Comparison of ENCODE assay signal across 8 cellular contexts in genomic region chr4:88158360-88159136, GRCh38. TPM values are rescaled to one million over a fixed set of nuclear protein-coding genes. Genes with fewer than 3 reads are reported as not detected.
DNase-seq lines count a peak whose midpoint lies in the region; ATAC-seq, FAIRE-seq and TF ChIP-seq lines count a peak whose summit lies in the region.

TSS of gene ABCG2 (minus strand) at chr4:88158639. CDS start at chr4:88139995, 18,644 bp downstream.

- no peaks in the 10 kb centered on the region for H3K36me3 ChIP-seq in GM06990 (ENCODE audit: control insufficient read depth, insufficient read depth, low read length)
- no peaks in the 10 kb centered on the region for H3K36me3 ChIP-seq in urinary bladder (ENCODE audit: insufficient read depth)

- intact Hi-C loops in activated T-helper 2 cell treated with anti-CD3 and anti-CD28 coated beads, Interferon-gamma antibody, Interleukin-2, Interleukin-4, amounts not matched to agents 10 μg/mL and 5 μg/mL and 100 μg/mL, durations not matched to agents 14 hours and 24 hours and 36 hours (cut with micrococcal nuclease) = loop anchor here (2.0 to 5.0 kb wide), 2 partner anchors 124 to 126 kb away; no protein-coding TSS in a partner anchor

- WGBS in urinary bladder = 1% methylated on average over 71 of the region's 71 CpGs

- H3K27me3 ChIP-seq in GM06990 (replicated peaks; ENCODE audit: control insufficient read depth, insufficient read depth, low read length) = no peaks in the 10 kb centered on the region

- no peaks in the 10 kb centered on the region for H3K36me3 Mint-ChIP-seq in activated T-helper 2 cell treated with anti-CD3 and anti-CD28 coated beads, Interferon-gamma antibody, Interleukin-2, Interleukin-4, amounts not matched to agents 10 μg/mL and 5 μg/mL and 100 μg/mL, durations not matched to agents 14 hours and 24 hours and 36 hours (ENCODE audit: low read depth)

- H3K4me3 ChIP-seq in GM06990 (replicated peaks; ENCODE audit: low read depth, low read length) = peak within 1 kb of the TSS; percentile 57
- peak within 1 kb of the TSS; percentile 60 for H3K4me3 ChIP-seq in urinary bladder (ENCODE audit: low read depth, low read length)

- H3K4me1 ChIP-seq in urinary bladder (ENCODE audit: insufficient read depth) = no peaks in the 10 kb centered on the region

- ATAC-seq in omental fat pad (ENCODE audit: low FRiP score) = peak; percentile 71

- peaks cover 13% of the 10 kb centered on the region for H3K27me3 Mint-ChIP-seq in activated T-helper 2 cell treated with anti-CD3 and anti-CD28 coated beads, Interferon-gamma antibody, Interleukin-2, Interleukin-4, amounts not matched to agents 10 μg/mL and 5 μg/mL and 100 μg/mL, durations not matched to agents 14 hours and 24 hours and 36 hours (ENCODE audit: low read depth)

- peak within 1 kb of the TSS; percentile 13 for H3K27ac ChIP-seq in urinary bladder (ENCODE audit: low read depth)

- FAIRE-seq in H54 (lab: Jason Lieb, UNC) = no peak
- no peak for FAIRE-seq in frontal cortex (lab: Jason Lieb, UNC)

- DNase-seq in GM06990 (ENCODE audit: extremely low read depth, insufficient read length) = peak; percentile 44
- no peak for DNase-seq in H54 (ENCODE audit: insufficient read length, low spot score)
- DNase-seq in NCI-H460 (ENCODE audit: extremely low read depth, low read depth) = peak; percentile 30
- peak; percentile 46 for DNase-seq in activated T-helper 2 cell treated with anti-CD3 and anti-CD28 coated beads, Interferon-gamma antibody, Interleukin-2, Interleukin-4, amounts not matched to agents 10 μg/mL and 5 μg/mL and 100 μg/mL, durations not matched to agents 14 hours and 24 hours and 36 hours (ENCODE audit: low spot score)
- peak in 1 of 2 donors; percentile 30 for DNase-seq in frontal cortex (ENCODE audit: low spot score in 2 of 2)
- DNase-seq in omental fat pad (ENCODE audit: low spot score) = no peak
- no peak for DNase-seq in NCI-H1048 (lab: John Stamatoyannopoulos, UW)

- H3K27ac Mint-ChIP-seq in activated T-helper 2 cell treated with anti-CD3 and anti-CD28 coated beads, Interferon-gamma antibody, Interleukin-2, Interleukin-4, amounts not matched to agents 10 μg/mL and 5 μg/mL and 100 μg/mL, durations not matched to agents 14 hours and 24 hours and 36 hours = peak within 1 kb of the TSS; percentile 66

- H3K4me3 Mint-ChIP-seq in activated T-helper 2 cell treated with anti-CD3 and anti-CD28 coated beads, Interferon-gamma antibody, Interleukin-2, Interleukin-4, amounts not matched to agents 10 μg/mL and 5 μg/mL and 100 μg/mL, durations not matched to agents 14 hours and 24 hours and 36 hours (ENCODE audit: low read depth) = peak within 1 kb of the TSS; percentile 77

- H3K4me1 Mint-ChIP-seq in activated T-helper 2 cell treated with anti-CD3 and anti-CD28 coated beads, Interferon-gamma antibody, Interleukin-2, Interleukin-4, amounts not matched to agents 10 μg/mL and 5 μg/mL and 100 μg/mL, durations not matched to agents 14 hours and 24 hours and 36 hours (ENCODE audit: low read depth) = peaks cover 14% of the 10 kb centered on the region

- TF ChIP-seq CTCF in GM06990 (IDR thresholded peaks at IDR 0.05; ENCODE audit: insufficient read depth, low read length, poor library complexity, severe bottlenecking) = no peak
- TF ChIP-seq CTCF in omental fat pad (IDR thresholded peaks at IDR 0.05) = no peak

- peaks cover 5% of the 10 kb centered on the region for H3K9me3 Mint-ChIP-seq in activated T-helper 2 cell treated with anti-CD3 and anti-CD28 coated beads, Interferon-gamma antibody, Interleukin-2, Interleukin-4, amounts not matched to agents 10 μg/mL and 5 μg/mL and 100 μg/mL, durations not matched to agents 14 hours and 24 hours and 36 hours

- peak; percentile 14; the same call in 1 of the 2 replicates for TF ChIP-seq POLR2A in H54 (IDR thresholded peaks at IDR 0.05; ENCODE audit: low read depth, low read length)

RNA-seq across cellular contexts. Expression of gene ABCG2, which starts in this region (rescaled TPM):
- 37.4 and 41.7 TPM in 2 replicates for total RNA-seq in NCI-H460 (2014; rRNA removed; shearing (Covaris generic))
- polyA plus RNA-seq in NCI-H460 (2014; cell fraction: nucleus; rRNA removed) = 46.2 and 54.6 TPM in 2 replicates
- total RNA-seq in activated T-helper 2 cell treated with anti-CD3 and anti-CD28 coated beads, Interferon-gamma antibody, Interleukin-2, Interleukin-4, amounts not matched to agents 10 μg/mL and 5 μg/mL and 100 μg/mL, durations not matched to agents 14 hours and 24 hours and 36 hours = 0.48 and 0.89 TPM in 2 replicates
- 21.6 TPM for total RNA-seq in frontal cortex
- total RNA-seq in omental fat pad = 10 to 100 TPM in 1 of 4 donors, 1 to 10 TPM in 3; 3.4 to 16.2 (median 7.9) TPM
- 22.9 TPM for total RNA-seq in urinary bladder
- polyA plus RNA-seq in urinary bladder = 3.7 TPM

Comparison
In these comparisons a context has a peak if more than half of its experiments do, and no peak if none do; other contexts are left out.
1. Peak in DNase-seq in activated T-helper 2 cell treated with anti-CD3 and anti-CD28 coated beads, Interferon-gamma antibody, Interleukin-2, Interleukin-4, amounts not matched to agents 10 μg/mL and 5 μg/mL and 100 μg/mL, durations not matched to agents 14 hours and 24 hours and 36 hours; RNA of the gene not detected or under 1 TPM.
2. DNase-seq: peak in GM06990 (single experiment) and NCI-H460 (single experiment); none in H54 (single experiment), omental fat pad (single experiment) and NCI-H1048 (single experiment).